In the genomic region with DNA sequence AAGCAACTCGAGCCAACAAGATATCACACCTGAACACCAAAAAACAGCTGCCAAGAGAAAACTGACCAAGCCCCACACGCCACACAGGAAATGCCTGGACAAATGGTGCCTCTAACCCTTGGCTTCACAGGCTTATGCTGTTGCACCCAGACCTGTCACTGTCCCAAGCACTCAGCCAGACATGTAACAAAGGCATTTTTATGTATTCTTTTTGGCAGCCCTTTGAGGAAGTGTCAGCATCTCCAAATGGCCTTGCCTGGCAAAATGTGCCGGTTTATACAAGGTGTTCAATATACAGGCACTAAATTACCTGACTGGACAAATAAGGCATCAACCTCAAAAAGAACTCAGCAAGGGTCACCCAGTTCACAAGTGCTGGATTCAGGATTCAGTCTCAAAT, we compare ENCODE assay signal across 21 cellular contexts. TPM values are rescaled to one million over a fixed set of nuclear protein-coding genes. Genes with fewer than 3 reads are reported as not detected.
A peak's percentile ranks its signal among the peaks of the same experiment; 100 is the strongest.
DNase-seq lines count a peak whose midpoint lies in the region; ATAC-seq and TF ChIP-seq lines count a peak whose summit lies in the region.
"Had no signal": no experiment of that assay in that cellular context is flagged by ENCODE, and none has a peak within 500 bp of the region (broad histone marks: within the 10 kb centered on the region; RNA-seq: fewer than 3 reads in every experiment).

No MANE protein-coding gene starts in this region.

- no peaks in the 10 kb centered on the region for H3K36me3 ChIP-seq in colonic mucosa

- peaks cover 3% of the 10 kb centered on the region for H3K9me3 Mint-ChIP-seq in Calu3 (ENCODE audit: low read depth, unreplicated experiment)
- no peaks in the 10 kb centered on the region for H3K9me3 Mint-ChIP-seq in activated CD4-positive, alpha-beta T cell treated with anti-CD3 and anti-CD28 coated beads, Interleukin-2, amount 10 ng/mL, durations not matched to agents 24 days and 14 days

- CTCF ChIA-PET in Calu3 (lab: Charles Lee), result interaction anchor here (1.0 kb wide), 1 partner anchor 18 kb away, joined by 3 read pairs; no protein-coding TSS in a partner anchor

- no peaks in the 10 kb centered on the region for H3K9me3 ChIP-seq in colonic mucosa
- H3K9me3 ChIP-seq: BLaER1, HAP-1 had no signal

- H3K27ac ChIP-seq in colonic mucosa, result no peak overlapping the region
- H3K27ac ChIP-seq: BLaER1, GM23248, HL-60 had no signal

- peaks cover 24% of the 10 kb centered on the region for H3K36me3 Mint-ChIP-seq in Calu3 (ENCODE audit: insufficient read depth, unreplicated experiment)
- peaks cover 22% of the 10 kb centered on the region for H3K36me3 Mint-ChIP-seq in activated CD4-positive, alpha-beta T cell treated with anti-CD3 and anti-CD28 coated beads, Interleukin-2, amount 10 ng/mL, durations not matched to agents 24 days and 14 days (ENCODE audit: low read depth)

- no TSS peak for BruUV-seq in Calu3 (replicated peaks; lab: Mats Ljungman, UMichigan)

- no peaks in the 10 kb centered on the region for H3K27me3 Mint-ChIP-seq in Calu3 (ENCODE audit: unreplicated experiment)
- H3K27me3 Mint-ChIP-seq in activated CD4-positive, alpha-beta T cell treated with anti-CD3 and anti-CD28 coated beads, Interleukin-2, amount 10 ng/mL, durations not matched to agents 24 days and 14 days, result no peaks in the 10 kb centered on the region

- no peak for ATAC-seq in GM18505 (IDR thresholded peaks at IDR 0.05; ENCODE audit: unreplicated experiment)

- TF ChIP-seq CTCF in Calu3 (IDR thresholded peaks at IDR 0.05; ENCODE audit: unreplicated experiment) (no peak), colonic mucosa (IDR thresholded peaks at IDR 0.05) (no peak)

- H3K9ac ChIP-seq in colonic mucosa (ENCODE audit: low read depth in 2 of 2, low read length in 2 of 2), result no peak overlapping the region
- H3K9ac ChIP-seq: BLaER1, GM23248 had no signal

- H3K4me3 ChIP-seq in colonic mucosa, result no peak overlapping the region
- H3K4me3 ChIP-seq: BLaER1, GM23248, HAP-1 had no signal

- H3K4me3 Mint-ChIP-seq in Calu3 (ENCODE audit: low read depth, unreplicated experiment), result no peak overlapping the region
- no peak overlapping the region for H3K4me3 Mint-ChIP-seq in activated CD4-positive, alpha-beta T cell treated with anti-CD3 and anti-CD28 coated beads, Interleukin-2, amount 10 ng/mL, durations not matched to agents 24 days and 14 days

- peak overlapping the region; percentile 61 for H3K27ac Mint-ChIP-seq in Calu3 (ENCODE audit: unreplicated experiment)
- no peak overlapping the region for H3K27ac Mint-ChIP-seq in activated CD4-positive, alpha-beta T cell treated with anti-CD3 and anti-CD28 coated beads, Interleukin-2, amount 10 ng/mL, durations not matched to agents 24 days and 14 days

- H3K4me1 ChIP-seq in colonic mucosa, result peaks cover 10% of the 10 kb centered on the region

- peaks cover 60% of the 10 kb centered on the region for H3K4me1 Mint-ChIP-seq in Calu3 (ENCODE audit: low read depth, unreplicated experiment)
- peaks cover 25% of the 10 kb centered on the region for H3K4me1 Mint-ChIP-seq in activated CD4-positive, alpha-beta T cell treated with anti-CD3 and anti-CD28 coated beads, Interleukin-2, amount 10 ng/mL, durations not matched to agents 24 days and 14 days

- TF ChIP-seq POLR2A in GM18505 (IDR thresholded peaks at IDR 0.05; ENCODE audit: borderline replicate concordance, extremely low read depth, insufficient read depth, insufficient read length), result no peak

- H3K27me3 ChIP-seq in colonic mucosa, result no peaks in the 10 kb centered on the region
- H3K27me3 ChIP-seq: BLaER1 had no signal

- intact Hi-C loops in Calu3 (cut with micrococcal nuclease; ENCODE audit: unreplicated experiment), result no loop called here
- intact Hi-C loops in colonic mucosa (cut with DNase I), result no loop called here
- intact Hi-C loops in activated CD4-positive, alpha-beta T cell treated with anti-CD3 and anti-CD28 coated beads, Interleukin-2, amount 10 ng/mL, durations not matched to agents 24 days and 14 days (cut with micrococcal nuclease), result no loop called here

- DNase-seq in Calu3 (no peak), NCI-H2196 (lab: John Stamatoyannopoulos, UW; ENCODE audit: unreplicated experiment) (peak; percentile 61), colonic mucosa (peak; percentile 45), mucosa of gallbladder (ENCODE audit: low spot score) (peak; percentile 34), NCI-H2107 (lab: John Stamatoyannopoulos, UW) (no peak)
- DNase-seq in activated CD4-positive, alpha-beta T cell treated with anti-CD3 and anti-CD28 coated beads, Interleukin-2, amount 10 ng/mL, durations not matched to agents 24 days and 14 days, result no peak
- no peak for DNase-seq in stimulated activated CD4-positive, alpha-beta T cell treated with anti-CD3 and anti-CD28 coated beads, Interleukin-12 subunit alpha, Interleukin-12 subunit beta, amount 100 ng/mL, for 4 hours
- DNase-seq: DMS79 treated with DMSO at 0.1 percent for 48 hours; GM23248; IMR-90; Karpas-422; NCI-H1105 treated with DMSO at 0.1 percent for 48 hours; NCI-H1694 treated with DMSO at 0.1 percent for 48 hours; NCI-H446; NCI-H69; NK-92 treated with Interleukin-12 subunit alpha and Interleukin-12 subunit beta, amount 100 ng/mL, for 24 hours; Right ventricle myocardium superior had no signal

RNA-seq across cellular contexts. Expression of a gene that starts 6.1 kb away (rescaled TPM):
- total RNA-seq in Calu3 (2022), result 44.4 and 48.0 TPM in 2 replicates
- total RNA-seq in colonic mucosa, result 10 to 100 TPM; 38.1 to 50.0 TPM
- 31.7 TPM for total RNA-seq in mucosa of gallbladder
- 47.4 and 49.5 TPM in 2 replicates for total RNA-seq in activated CD4-positive, alpha-beta T cell treated with anti-CD3 and anti-CD28 coated beads, Interleukin-2, amount 10 ng/mL, durations not matched to agents 24 days and 14 days

RNA-seq across cellular contexts. Expression of a gene that starts 31.8 kb away (rescaled TPM):
- total RNA-seq in Calu3 (2022) (0.21 and 0.42 TPM in 2 replicates), colonic mucosa (under 1 TPM; 0.12 to 0.64 TPM), mucosa of gallbladder (1.7 TPM)
- 0.16 and 0.17 TPM in 2 replicates for total RNA-seq in activated CD4-positive, alpha-beta T cell treated with anti-CD3 and anti-CD28 coated beads, Interleukin-2, amount 10 ng/mL, durations not matched to agents 24 days and 14 days

Comparison
In these comparisons a context has a peak if more than half of its experiments do, and no peak if none do; other contexts are left out.
1. DNase-seq: peak in NCI-H2196 (single experiment), colonic mucosa (single experiment) and mucosa of gallbladder (single experiment); none in Calu3 (single experiment), NCI-H2107 (single experiment), activated CD4-positive, alpha-beta T cell treated with anti-CD3 and anti-CD28 coated beads, Interleukin-2, amount 10 ng/mL, durations not matched to agents 24 days and 14 days (single experiment) and stimulated activated CD4-positive, alpha-beta T cell treated with anti-CD3 and anti-CD28 coated beads, Interleukin-12 subunit alpha, Interleukin-12 subunit beta, amount 100 ng/mL, for 4 hours (single experiment).